ENCODE assay signal across 19 cellular contexts in genomic region chr17:78428025-78428575, GRCh38. TPM values are rescaled to one million over a fixed set of nuclear protein-coding genes. Genes with fewer than 3 reads are reported as not detected.
DNase-seq lines count a peak whose midpoint lies in the region; ATAC-seq and TF ChIP-seq lines count a peak whose summit lies in the region.
"Had no signal": no experiment of that assay in that cellular context is flagged by ENCODE, and none has a peak within 500 bp of the region (broad histone marks: within the 10 kb centered on the region; RNA-seq: fewer than 3 reads in every experiment).

No MANE protein-coding gene starts in this region.

- H3K4me1 ChIP-seq in right cardiac atrium (ENCODE audit: control insufficient read depth, insufficient read depth, low read length) = peaks cover 4% of the 10 kb centered on the region
- H3K4me1 ChIP-seq: SJCRH30 had no signal

- H3K27me3 Mint-ChIP-seq in chondrocyte (ENCODE audit: low read depth) (no peaks in the 10 kb centered on the region), nephron (ENCODE audit: low read depth) (no peaks in the 10 kb centered on the region)

- H3K27me3 ChIP-seq in right cardiac atrium (ENCODE audit: control insufficient read depth, insufficient read depth) = no peaks in the 10 kb centered on the region
- H3K27me3 ChIP-seq: SJCRH30 had no signal

- DNase-seq in right cardiac atrium (peak in 2 of 3 donors; percentile 35 to 43), cardiac septum (ENCODE audit: low spot score) (no peak), chondrocyte (ENCODE audit: low spot score) (no peak), MV-4-11 (lab: John Stamatoyannopoulos, UW) (no peak), NCI-H2227 treated with DMSO at 0.1 percent for 48 hours (lab: John Stamatoyannopoulos, UW) (no peak), DMS153 (lab: John Stamatoyannopoulos, UW) (no peak)
- DNase-seq: C1 segment of cervical spinal cord; GDM1; KBM-7; NCI-H1436; NCI-H2029; NCI-H2171; NCI-H446 treated with DMSO at 0.1 percent for 48 hours; NK-92 treated with Interleukin-12 subunit alpha and Interleukin-12 subunit beta, amount 100 ng/mL, for 24 hours; RPMI8226; SJCRH30 had no signal

- no peak overlapping the region for H3K4me3 ChIP-seq in right cardiac atrium (ENCODE audit: low read length)
- H3K4me3 ChIP-seq: GM12878, SJCRH30 had no signal

- intact Hi-C loops in right cardiac atrium (cut with DNase I) = loop anchor here in 1 of 4 donors (10.0 kb wide), 1 partner anchor 173 kb away; no protein-coding TSS in a partner anchor
- intact Hi-C loops in cardiac septum (cut with DNase I) = no loop called here

- TF ChIP-seq CTCF in chondrocyte (IDR thresholded peaks at IDR 0.05) (no peak), nephron (IDR thresholded peaks at IDR 0.05; ENCODE audit: unreplicated experiment in 3 of 3) (no peak)

- WGBS in right cardiac atrium = 83% methylated on average over 20 of the region's 20 CpGs

- H3K9me3 ChIP-seq in right cardiac atrium (ENCODE audit: control insufficient read depth, low read length) = no peaks in the 10 kb centered on the region
- H3K9me3 ChIP-seq: SJCRH30 had no signal

- H3K4me1 Mint-ChIP-seq in chondrocyte (ENCODE audit: low read depth) (peaks cover 15% of the 10 kb centered on the region), nephron (peaks cover 14% of the 10 kb centered on the region)

- ATAC-seq in right cardiac atrium (no peak), GM21367 (IDR thresholded peaks at IDR 0.05; ENCODE audit: unreplicated experiment) (no peak)
- ATAC-seq: GM12878 had no signal

- H3K27ac ChIP-seq in right cardiac atrium (ENCODE audit: low read length) = no peak overlapping the region
- H3K27ac ChIP-seq: SJCRH30 had no signal

- peak overlapping the region; percentile 32 for H3K27ac Mint-ChIP-seq in chondrocyte (ENCODE audit: unreplicated experiment)
- H3K27ac Mint-ChIP-seq in nephron = peak overlapping the region in 2 of 3 experiments; percentile 12 to 40

- H3K36me3 Mint-ChIP-seq in chondrocyte (ENCODE audit: low read depth) (peaks cover 13% of the 10 kb centered on the region), nephron (ENCODE audit: low read depth) (peaks cover 28% of the 10 kb centered on the region)

- H3K4me3 Mint-ChIP-seq in chondrocyte (ENCODE audit: unreplicated experiment) (no peak overlapping the region), nephron (no peak overlapping the region)

- no peaks in the 10 kb centered on the region for H3K9me3 Mint-ChIP-seq in chondrocyte (ENCODE audit: low read depth)
- no peaks in the 10 kb centered on the region for H3K9me3 Mint-ChIP-seq in nephron

RNA-seq across cellular contexts. Expression of gene PGS1, which starts 49.7 kb away (rescaled TPM):
- total RNA-seq in right cardiac atrium (10 to 100 TPM; 20.2 to 22.2 (median 20.8) TPM), cardiac septum (22.1 TPM), chondrocyte (22.1 to 30.4 TPM (median 22.7 TPM) in 3 replicates)
- polyA plus RNA-seq in right cardiac atrium = 13.9 TPM

Comparison
In these comparisons a context has a peak if more than half of its experiments do, and no peak if none do; other contexts are left out.
1. DNase-seq: peak in right cardiac atrium (2 of 3); none in cardiac septum (single experiment), chondrocyte (single experiment), MV-4-11 (single experiment), NCI-H2227 treated with DMSO at 0.1 percent for 48 hours (single experiment) and DMS153 (single experiment).